In genomic region chr22:36084717-36085116, GRCh38 we compare ENCODE assay signal across 1 cellular context.
TF ChIP-seq lines count a peak whose summit lies in the region.

No MANE protein-coding gene starts in this region.

TF ChIP-seq in HepG2, 621 proteins besides CTCF, POLR2A, EP300 and RAD21 (continued from another document):
- peak; percentile 52; the same call in 1 of the 2 replicates for TF ChIP-seq HNF4G (IDR thresholded peaks at IDR 0.05; ENCODE audit: borderline replicate concordance, low read depth, low read length)
- TF ChIP-seq HNF4G (CRISPR knock-in tag; IDR thresholded peaks at IDR 0.05; ENCODE audit: borderline replicate concordance, low read depth): no peak
- peak; percentile 52 for TF ChIP-seq HNF4A (CRISPR knock-in tag; IDR thresholded peaks at IDR 0.05)
- no peak for TF ChIP-seq ZNF335 (CRISPR knock-in tag; IDR thresholded peaks at IDR 0.05)
- TF ChIP-seq ZNF281 (CRISPR knock-in tag; IDR thresholded peaks at IDR 0.05; ENCODE audit: borderline replicate concordance): peak; percentile 65; the same call in 1 of the 2 replicates
- TF ChIP-seq TFDP1 (CRISPR knock-in tag; IDR thresholded peaks at IDR 0.05; ENCODE audit: borderline replicate concordance): no peak
